17 cellular contexts compared by ENCODE assay signal in genomic region chr2:168175469-168175868, GRCh38.
"Had no signal": no experiment of that assay in that cellular context is flagged by ENCODE, and none has a peak within 500 bp of the region (broad histone marks: within the 10 kb centered on the region; RNA-seq: fewer than 3 reads in every experiment).

No MANE protein-coding gene starts in this region.

- H3K4me3 ChIP-seq: gastrocnemius medialis, heart right ventricle, sigmoid colon, skin epidermis had no signal

- H3K27me3 ChIP-seq: gastrocnemius medialis, heart right ventricle, neutrophil, sigmoid colon had no signal

- ATAC-seq: esophagus mucosa, gastrocnemius medialis, heart right ventricle had no signal

- H3K9me3 ChIP-seq: gastrocnemius medialis, heart right ventricle, neutrophil, sigmoid colon had no signal

- H3K9me3 Mint-ChIP-seq: naive B cell had no signal

- H3K27me3 Mint-ChIP-seq: naive B cell had no signal

- DNase-seq: effector memory CD4-positive, alpha-beta T cell; gastrocnemius medialis; heart right ventricle; hypothalamus; kidney glomerular epithelial cell; mesendoderm; posterior cingulate gyrus; sigmoid colon; stimulated activated CD4-positive, alpha-beta T cell treated with anti-CD3 and anti-CD28 coated beads, Interleukin-2, amount 100 ng/mL, for 24 hours; stimulated activated CD4-positive, alpha-beta T cell treated with anti-CD3 and anti-CD28 coated beads, Interleukin-4, amount 100 ng/mL, for 4 hours; stimulated activated naive CD4-positive, alpha-beta T cell treated with Interleukin-2 at 50 U/mL for 16 hours; trophoblast cell had no signal

- H3K4me1 ChIP-seq: gastrocnemius medialis had no signal

- H3K27ac ChIP-seq: gastrocnemius medialis, neutrophil, sigmoid colon had no signal

- FAIRE-seq: endometrium had no signal

- H3K36me3 ChIP-seq: gastrocnemius medialis, neutrophil, sigmoid colon had no signal
